Comparison of ENCODE assay signal across 7 cellular contexts in the genomic region with DNA sequence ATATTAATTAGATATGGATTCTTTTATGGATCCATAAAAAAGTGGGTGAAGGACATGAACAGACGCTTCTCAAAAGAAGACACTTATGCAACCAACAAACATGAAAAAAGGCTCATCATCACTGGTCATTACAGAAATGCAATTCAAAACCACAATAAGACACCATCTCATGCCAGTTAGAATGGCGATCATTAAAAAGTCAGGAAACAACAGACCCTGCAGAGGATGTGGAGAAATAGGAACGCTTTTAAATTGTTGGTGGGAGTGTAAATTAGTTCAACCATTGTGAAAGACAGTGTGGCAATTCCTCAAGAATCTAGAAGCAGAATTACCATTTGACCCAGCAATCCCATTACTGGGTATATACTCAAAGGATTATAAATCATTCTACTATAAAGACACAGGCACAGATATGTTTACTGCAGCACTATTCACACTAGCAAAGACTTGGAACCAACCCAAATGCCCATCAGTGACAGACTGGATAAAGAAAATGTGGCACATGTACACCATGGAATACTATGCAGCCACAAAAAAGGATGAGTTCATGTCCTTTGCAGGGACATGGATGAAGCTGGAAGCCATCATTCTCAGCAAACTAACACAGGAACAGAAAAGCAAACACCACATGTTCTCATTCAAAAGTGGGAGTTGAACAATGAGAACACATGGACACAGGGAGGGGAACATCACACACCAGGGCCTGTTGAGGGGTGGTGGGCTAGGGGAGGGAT. TPM values are rescaled to one million over a fixed set of nuclear protein-coding genes. Genes with fewer than 3 reads are reported as not detected.
DNase-seq lines count a peak whose midpoint lies in the region; ATAC-seq and TF ChIP-seq lines count a peak whose summit lies in the region.
"Not testable (repeated sequence)": the region's sequence is repeated elsewhere in the genome, so short reads cannot be mapped to it uniquely, and the experiment has no call there.

No MANE protein-coding gene starts in this region.

- not testable (repeated sequence) for H3K36me3 Mint-ChIP-seq in activated CD4-positive, alpha-beta T cell treated with anti-CD3 and anti-CD28 coated beads for 36 hours (ENCODE audit: low read depth)
- peaks cover 28% of the 10 kb centered on the region for H3K36me3 Mint-ChIP-seq in activated T-helper 1 cell treated with anti-CD3 and anti-CD28 coated beads, Interleukin-12 subunit alpha, Interleukin-12 subunit beta, Interleukin-2, Interleukin-4 antibody, amounts not matched to agents 30 ng/mL and 10 ng/mL and 1 ng/mL, durations not matched to agents 14 hours and 24 hours and 36 hours (ENCODE audit: low read depth)
- H3K36me3 Mint-ChIP-seq in activated naive CD8-positive, alpha-beta T cell treated with anti-CD3 and anti-CD28 coated beads, Interleukin-2, amount 10 ng/mL, durations not matched to agents 7 days and 5 days = peaks cover 17% of the 10 kb centered on the region
- peaks cover 20% of the 10 kb centered on the region for H3K36me3 Mint-ChIP-seq in stimulated activated naive CD8-positive, alpha-beta T cell treated with anti-CD3 and anti-CD28 coated beads, Interleukin-15, Interleukin-2, amounts not matched to agents 100 ng/mL and 50 ng/mL, for 24 hours (ENCODE audit: low read depth)

- H3K4me3 ChIP-seq in HL-60 (replicated peaks; ENCODE audit: insufficient read depth, low read length); NB4 (ENCODE audit: low read depth, low read length): not testable (repeated sequence)

- peak in 1 of 2 experiments; percentile 76 for DNase-seq in HL-60 (ENCODE audit: low read depth in 1 of 2, low spot score in 1 of 2)
- DNase-seq in NB4 (ENCODE audit: low read depth) = peak; percentile 85
- DNase-seq in SIG-M5 treated with dmso at 0.1 percent for 504 hours (lab: John Stamatoyannopoulos, UW; ENCODE audit: unreplicated experiment) = peak; percentile 84
- not testable (repeated sequence) for DNase-seq in activated CD4-positive, alpha-beta T cell treated with anti-CD3 and anti-CD28 coated beads for 36 hours; activated T-helper 1 cell treated with anti-CD3 and anti-CD28 coated beads, Interleukin-12 subunit alpha, Interleukin-12 subunit beta, Interleukin-2, Interleukin-4 antibody, amounts not matched to agents 30 ng/mL and 10 ng/mL and 1 ng/mL, durations not matched to agents 14 hours and 24 hours and 36 hours (ENCODE audit: low spot score); activated naive CD8-positive, alpha-beta T cell treated with anti-CD3 and anti-CD28 coated beads, Interleukin-2, amount 10 ng/mL, durations not matched to agents 7 days and 5 days

- peak overlapping the region; percentile 85 for H3K27ac ChIP-seq in HL-60 (replicated peaks)

- intact Hi-C loops in activated CD4-positive, alpha-beta T cell treated with anti-CD3 and anti-CD28 coated beads for 36 hours (cut with DNase I, micrococcal nuclease) = loop anchor here (10.0 kb wide), 4 partner anchors 632 to 1882 kb away; a partner anchor contains a TSS
- intact Hi-C loops in activated T-helper 1 cell treated with anti-CD3 and anti-CD28 coated beads, Interleukin-12 subunit alpha, Interleukin-12 subunit beta, Interleukin-2, Interleukin-4 antibody, amounts not matched to agents 30 ng/mL and 10 ng/mL and 1 ng/mL, durations not matched to agents 14 hours and 24 hours and 36 hours (cut with micrococcal nuclease) = not testable (repeated sequence)

- POLR2A ChIA-PET in activated CD4-positive, alpha-beta T cell treated with anti-CD3 and anti-CD28 coated beads for 36 hours (lab: Charles Lee); activated naive CD8-positive, alpha-beta T cell treated with anti-CD3 and anti-CD28 coated beads, Interleukin-2, amount 10 ng/mL, durations not matched to agents 7 days and 5 days (lab: Charles Lee): not testable (repeated sequence)

- H3K9me3 Mint-ChIP-seq in activated CD4-positive, alpha-beta T cell treated with anti-CD3 and anti-CD28 coated beads for 36 hours (ENCODE audit: low read depth) = not testable (repeated sequence)
- peaks cover 25% of the 10 kb centered on the region for H3K9me3 Mint-ChIP-seq in activated T-helper 1 cell treated with anti-CD3 and anti-CD28 coated beads, Interleukin-12 subunit alpha, Interleukin-12 subunit beta, Interleukin-2, Interleukin-4 antibody, amounts not matched to agents 30 ng/mL and 10 ng/mL and 1 ng/mL, durations not matched to agents 14 hours and 24 hours and 36 hours
- peaks cover 12% of the 10 kb centered on the region for H3K9me3 Mint-ChIP-seq in activated naive CD8-positive, alpha-beta T cell treated with anti-CD3 and anti-CD28 coated beads, Interleukin-2, amount 10 ng/mL, durations not matched to agents 7 days and 5 days
- H3K9me3 Mint-ChIP-seq in stimulated activated naive CD8-positive, alpha-beta T cell treated with anti-CD3 and anti-CD28 coated beads, Interleukin-15, Interleukin-2, amounts not matched to agents 100 ng/mL and 50 ng/mL, for 24 hours = peaks cover 11% of the 10 kb centered on the region

- not testable (repeated sequence) for TF ChIP-seq CTCF in HL-60 (IDR thresholded peaks at IDR 0.05; ENCODE audit: insufficient read depth, low read length); NB4 (IDR thresholded peaks at IDR 0.05; ENCODE audit: low read depth, low read length)

- H3K4me3 Mint-ChIP-seq in activated CD4-positive, alpha-beta T cell treated with anti-CD3 and anti-CD28 coated beads for 36 hours; activated naive CD8-positive, alpha-beta T cell treated with anti-CD3 and anti-CD28 coated beads, Interleukin-2, amount 10 ng/mL, durations not matched to agents 7 days and 5 days; stimulated activated naive CD8-positive, alpha-beta T cell treated with anti-CD3 and anti-CD28 coated beads, Interleukin-15, Interleukin-2, amounts not matched to agents 100 ng/mL and 50 ng/mL, for 24 hours: not testable (repeated sequence)
- peak overlapping the region; percentile 46 for H3K4me3 Mint-ChIP-seq in activated T-helper 1 cell treated with anti-CD3 and anti-CD28 coated beads, Interleukin-12 subunit alpha, Interleukin-12 subunit beta, Interleukin-2, Interleukin-4 antibody, amounts not matched to agents 30 ng/mL and 10 ng/mL and 1 ng/mL, durations not matched to agents 14 hours and 24 hours and 36 hours

- not testable (repeated sequence) for TF ChIP-seq POLR2A in NB4 (IDR thresholded peaks at IDR 0.05; ENCODE audit: extremely low read depth, insufficient read length)

- not testable (repeated sequence) for ATAC-seq in activated CD4-positive, alpha-beta T cell treated with anti-CD3 and anti-CD28 coated beads for 36 hours; activated naive CD8-positive, alpha-beta T cell treated with anti-CD3 and anti-CD28 coated beads, Interleukin-2, amount 10 ng/mL, durations not matched to agents 7 days and 5 days (ENCODE audit: low read depth)

- H3K27me3 Mint-ChIP-seq in activated CD4-positive, alpha-beta T cell treated with anti-CD3 and anti-CD28 coated beads for 36 hours; activated T-helper 1 cell treated with anti-CD3 and anti-CD28 coated beads, Interleukin-12 subunit alpha, Interleukin-12 subunit beta, Interleukin-2, Interleukin-4 antibody, amounts not matched to agents 30 ng/mL and 10 ng/mL and 1 ng/mL, durations not matched to agents 14 hours and 24 hours and 36 hours (ENCODE audit: insufficient read depth); activated naive CD8-positive, alpha-beta T cell treated with anti-CD3 and anti-CD28 coated beads, Interleukin-2, amount 10 ng/mL, durations not matched to agents 7 days and 5 days; stimulated activated naive CD8-positive, alpha-beta T cell treated with anti-CD3 and anti-CD28 coated beads, Interleukin-15, Interleukin-2, amounts not matched to agents 100 ng/mL and 50 ng/mL, for 24 hours: not testable (repeated sequence)

- H3K4me1 Mint-ChIP-seq in activated CD4-positive, alpha-beta T cell treated with anti-CD3 and anti-CD28 coated beads for 36 hours = peaks cover 43% of the 10 kb centered on the region
- H3K4me1 Mint-ChIP-seq in activated T-helper 1 cell treated with anti-CD3 and anti-CD28 coated beads, Interleukin-12 subunit alpha, Interleukin-12 subunit beta, Interleukin-2, Interleukin-4 antibody, amounts not matched to agents 30 ng/mL and 10 ng/mL and 1 ng/mL, durations not matched to agents 14 hours and 24 hours and 36 hours (ENCODE audit: low read depth) = peaks cover 50% of the 10 kb centered on the region
- peaks cover 30% of the 10 kb centered on the region for H3K4me1 Mint-ChIP-seq in activated naive CD8-positive, alpha-beta T cell treated with anti-CD3 and anti-CD28 coated beads, Interleukin-2, amount 10 ng/mL, durations not matched to agents 7 days and 5 days
- H3K4me1 Mint-ChIP-seq in stimulated activated naive CD8-positive, alpha-beta T cell treated with anti-CD3 and anti-CD28 coated beads, Interleukin-15, Interleukin-2, amounts not matched to agents 100 ng/mL and 50 ng/mL, for 24 hours (ENCODE audit: low read depth) = peaks cover 52% of the 10 kb centered on the region

- H3K27ac Mint-ChIP-seq in activated CD4-positive, alpha-beta T cell treated with anti-CD3 and anti-CD28 coated beads for 36 hours = peak overlapping the region; percentile 40
- peak overlapping the region; percentile 84 for H3K27ac Mint-ChIP-seq in activated T-helper 1 cell treated with anti-CD3 and anti-CD28 coated beads, Interleukin-12 subunit alpha, Interleukin-12 subunit beta, Interleukin-2, Interleukin-4 antibody, amounts not matched to agents 30 ng/mL and 10 ng/mL and 1 ng/mL, durations not matched to agents 14 hours and 24 hours and 36 hours
- H3K27ac Mint-ChIP-seq in activated naive CD8-positive, alpha-beta T cell treated with anti-CD3 and anti-CD28 coated beads, Interleukin-2, amount 10 ng/mL, durations not matched to agents 7 days and 5 days = peak overlapping the region; percentile 35
- H3K27ac Mint-ChIP-seq in stimulated activated naive CD8-positive, alpha-beta T cell treated with anti-CD3 and anti-CD28 coated beads, Interleukin-15, Interleukin-2, amounts not matched to agents 100 ng/mL and 50 ng/mL, for 24 hours = peak overlapping the region; percentile 65

- CTCF ChIA-PET in activated CD4-positive, alpha-beta T cell treated with anti-CD3 and anti-CD28 coated beads for 36 hours (lab: Charles Lee) = interaction anchor here (0.5 to 0.7 kb wide), 3 partner anchors 21 to 171 kb away, joined by 3 read pairs; no protein-coding TSS in a partner anchor

- not testable (repeated sequence) for H3K27me3 ChIP-seq in HL-60 (ENCODE audit: insufficient read depth, poor library complexity, severe bottlenecking)

RNA-seq across cellular contexts. Expression of a gene that starts 13.4 kb away (rescaled TPM):
- total RNA-seq in activated CD4-positive, alpha-beta T cell treated with anti-CD3 and anti-CD28 coated beads for 36 hours = 1 to 10 TPM; 5.0 to 5.1 TPM
- 49.7 and 52.9 TPM in 2 replicates for total RNA-seq in activated T-helper 1 cell treated with anti-CD3 and anti-CD28 coated beads, Interleukin-12 subunit alpha, Interleukin-12 subunit beta, Interleukin-2, Interleukin-4 antibody, amounts not matched to agents 30 ng/mL and 10 ng/mL and 1 ng/mL, durations not matched to agents 14 hours and 24 hours and 36 hours
- 10 to 100 TPM; 25.0 to 30.3 TPM for total RNA-seq in activated naive CD8-positive, alpha-beta T cell treated with anti-CD3 and anti-CD28 coated beads, Interleukin-2, amount 10 ng/mL, durations not matched to agents 7 days and 5 days

RNA-seq across cellular contexts. Expression of a gene that starts 49.6 kb away (rescaled TPM):
- 10 to 100 TPM; 20.7 to 22.1 TPM for total RNA-seq in activated CD4-positive, alpha-beta T cell treated with anti-CD3 and anti-CD28 coated beads for 36 hours
- total RNA-seq in activated T-helper 1 cell treated with anti-CD3 and anti-CD28 coated beads, Interleukin-12 subunit alpha, Interleukin-12 subunit beta, Interleukin-2, Interleukin-4 antibody, amounts not matched to agents 30 ng/mL and 10 ng/mL and 1 ng/mL, durations not matched to agents 14 hours and 24 hours and 36 hours = 78.0 and 78.7 TPM in 2 replicates
- 1 to 10 TPM; 8.8 to 9.6 TPM for total RNA-seq in activated naive CD8-positive, alpha-beta T cell treated with anti-CD3 and anti-CD28 coated beads, Interleukin-2, amount 10 ng/mL, durations not matched to agents 7 days and 5 days
